15 cellular contexts compared by ENCODE assay signal in the genomic region with DNA sequence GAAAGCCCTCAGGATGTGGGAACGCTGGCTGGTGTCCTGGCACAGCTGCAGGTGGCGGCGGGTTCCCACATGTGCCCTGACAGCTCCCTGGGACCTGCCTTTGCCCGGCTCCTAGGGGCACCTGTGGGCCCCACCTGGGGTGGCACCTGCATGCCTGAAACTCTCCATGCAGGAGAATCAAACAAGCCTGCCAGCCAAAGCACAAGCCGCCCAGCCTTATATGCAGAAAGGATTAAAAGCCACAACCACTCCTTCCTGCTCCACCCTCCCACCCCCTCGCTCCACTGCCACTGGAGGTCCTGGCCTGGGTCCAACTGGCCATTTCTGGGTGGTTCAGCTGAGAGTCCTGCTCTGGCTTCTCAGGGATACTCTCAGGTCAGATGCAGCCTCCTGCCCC. TPM values are rescaled to one million over a fixed set of nuclear protein-coding genes. Genes with fewer than 3 reads are reported as not detected.
A peak's percentile ranks its signal among the peaks of the same experiment; 100 is the strongest.
DNase-seq lines count a peak whose midpoint lies in the region; ATAC-seq and TF ChIP-seq lines count a peak whose summit lies in the region.
"Had no signal": no experiment of that assay in that cellular context is flagged by ENCODE, and none has a peak within 500 bp of the region (broad histone marks: within the 10 kb centered on the region; RNA-seq: fewer than 3 reads in every experiment).

No MANE protein-coding gene starts in this region.

- H3K27ac Mint-ChIP-seq in stimulated activated naive CD8-positive, alpha-beta T cell treated with anti-CD3 and anti-CD28 coated beads, Interleukin-15, amount 100 ng/mL, for 72 hours = no peak overlapping the region
- H3K27ac Mint-ChIP-seq: stimulated activated memory B cell treated with anti-CD40 and anti-IgM and Interleukin-4, amounts not matched to agents 10 μg/mL and 1 μg/mL and 100 μg/mL, for 72 hours had no signal

- H3K27me3 Mint-ChIP-seq in stimulated activated naive CD8-positive, alpha-beta T cell treated with anti-CD3 and anti-CD28 coated beads, Interleukin-15, amount 100 ng/mL, for 72 hours = peaks cover 15% of the 10 kb centered on the region
- H3K27me3 Mint-ChIP-seq: stimulated activated memory B cell treated with anti-CD40 and anti-IgM and Interleukin-4, amounts not matched to agents 10 μg/mL and 1 μg/mL and 100 μg/mL, for 72 hours had no signal

- 0 to 18% methylated on average over 2 to 6 of the region's 6 CpGs for WGBS in body of pancreas, 2 donors
- 24% methylated on average over 5 of the region's 6 CpGs for WGBS in prostate gland

- H3K9me3 Mint-ChIP-seq in stimulated activated naive CD8-positive, alpha-beta T cell treated with anti-CD3 and anti-CD28 coated beads, Interleukin-15, amount 100 ng/mL, for 72 hours = no peaks in the 10 kb centered on the region
- H3K9me3 Mint-ChIP-seq: stimulated activated memory B cell treated with anti-CD40 and anti-IgM and Interleukin-4, amounts not matched to agents 10 μg/mL and 1 μg/mL and 100 μg/mL, for 72 hours had no signal

- H3K9me3 ChIP-seq in body of pancreas (no peaks in the 10 kb centered on the region), prostate gland (no peaks in the 10 kb centered on the region)
- H3K9me3 ChIP-seq: vagina had no signal

- H3K36me3 ChIP-seq in body of pancreas (replicated peaks in 1 of 2; ENCODE audit: insufficient read depth in 1 of 2, low read depth in 2 of 2) (no peaks in the 10 kb centered on the region), prostate gland (no peaks in the 10 kb centered on the region)
- H3K36me3 ChIP-seq: brain microvascular endothelial cell, vagina had no signal

- H3K27ac ChIP-seq in body of pancreas (peak overlapping the region in 2 of 4 donors; percentile 5 to 14), prostate gland (peak overlapping the region; percentile 66 to 73)
- H3K27ac ChIP-seq: brain microvascular endothelial cell, vagina had no signal

- H3K4me1 Mint-ChIP-seq in stimulated activated naive CD8-positive, alpha-beta T cell treated with anti-CD3 and anti-CD28 coated beads, Interleukin-15, amount 100 ng/mL, for 72 hours = peaks cover 6% of the 10 kb centered on the region

- intact Hi-C loops in body of pancreas (cut with DNase I) = no loop called here
- intact Hi-C loops in prostate gland (cut with DNase I) = no loop called here

- DNase-seq in NCI-H1417 (lab: John Stamatoyannopoulos, UW) (peak in 2 of 3 experiments; percentile 5 to 28), NCI-H1417 treated with DMSO at 0.1 percent for 48 hours (lab: John Stamatoyannopoulos, UW) (no peak), NCI-H2107 (lab: John Stamatoyannopoulos, UW) (peak; percentile 46), body of pancreas (peak; percentile 41 to 64 (median 52)), prostate gland (ENCODE audit: low spot score) (peak; percentile 17), SW 1271 (lab: John Stamatoyannopoulos, UW) (no peak)
- DNase-seq in stimulated activated naive CD8-positive, alpha-beta T cell treated with anti-CD3 and anti-CD28 coated beads, Interleukin-15, amount 100 ng/mL, for 72 hours = no peak
- DNase-seq: brain microvascular endothelial cell, mammary epithelial cell had no signal

- TF ChIP-seq POLR2A in body of pancreas (IDR thresholded peaks at IDR 0.05) (no peak), prostate gland (IDR thresholded peaks at IDR 0.05) (no peak)

- ATAC-seq in body of pancreas (peak; percentile 34), HG02588 (IDR thresholded peaks at IDR 0.05; ENCODE audit: unreplicated experiment) (no peak)
- no peak for ATAC-seq in stimulated activated naive CD8-positive, alpha-beta T cell treated with anti-CD3 and anti-CD28 coated beads, Interleukin-15, amount 100 ng/mL, for 72 hours
- ATAC-seq: stimulated activated memory B cell treated with anti-CD40 and anti-IgM and Interleukin-4, amounts not matched to agents 10 μg/mL and 1 μg/mL and 100 μg/mL, for 72 hours had no signal

- H3K27me3 ChIP-seq in body of pancreas (no peaks in the 10 kb centered on the region), prostate gland (replicated peaks; ENCODE audit: insufficient read depth) (no peaks in the 10 kb centered on the region)
- H3K27me3 ChIP-seq: brain microvascular endothelial cell, vagina had no signal

- H3K4me1 ChIP-seq in body of pancreas (peaks cover 30% of the 10 kb centered on the region), prostate gland (replicated peaks) (peaks cover 13% of the 10 kb centered on the region)

- no peak overlapping the region for H3K4me3 ChIP-seq in body of pancreas
- no peak overlapping the region for H3K4me3 ChIP-seq in prostate gland
- H3K4me3 ChIP-seq: vagina had no signal

- TF ChIP-seq CTCF in body of pancreas (IDR thresholded peaks at IDR 0.05) = no peak
- no peak for TF ChIP-seq CTCF in prostate gland (IDR thresholded peaks at IDR 0.05)

- H3K4me3 Mint-ChIP-seq in stimulated activated naive CD8-positive, alpha-beta T cell treated with anti-CD3 and anti-CD28 coated beads, Interleukin-15, amount 100 ng/mL, for 72 hours = no peak overlapping the region
- H3K4me3 Mint-ChIP-seq: neural crest cell; stimulated activated memory B cell treated with anti-CD40 and anti-IgM and Interleukin-4, amounts not matched to agents 10 μg/mL and 1 μg/mL and 100 μg/mL, for 72 hours had no signal

RNA-seq across cellular contexts. Expression of a gene that starts 18.1 kb away (rescaled TPM):
- not detected for total RNA-seq in body of pancreas
- total RNA-seq in prostate gland = 1 to 10 TPM in 1 of 2 donors, not detected in 1; 5.5 TPM
- total RNA-seq: A673, mammary epithelial cell, neural crest cell, skeletal muscle tissue, vagina had no signal

Comparison
In these comparisons a context has a peak if more than half of its experiments do, and no peak if none do; other contexts are left out.
1. DNase-seq: peak in NCI-H1417 (2 of 3), NCI-H2107 (single experiment), body of pancreas (4 of 4) and prostate gland (single experiment); none in NCI-H1417 treated with DMSO at 0.1 percent for 48 hours (single experiment), SW 1271 (0 of 2) and stimulated activated naive CD8-positive, alpha-beta T cell treated with anti-CD3 and anti-CD28 coated beads, Interleukin-15, amount 100 ng/mL, for 72 hours (0 of 2).